1 cellular context compared by ENCODE assay signal in genomic region chr3:136901391-136901790, GRCh38.
TF ChIP-seq lines count a peak whose summit lies in the region.

No MANE protein-coding gene starts in this region.

TF ChIP-seq in GM23338, 12 proteins besides CTCF, POLR2A, EP300 and RAD21 (continued from another document):
- TF ChIP-seq, protein P1, sequence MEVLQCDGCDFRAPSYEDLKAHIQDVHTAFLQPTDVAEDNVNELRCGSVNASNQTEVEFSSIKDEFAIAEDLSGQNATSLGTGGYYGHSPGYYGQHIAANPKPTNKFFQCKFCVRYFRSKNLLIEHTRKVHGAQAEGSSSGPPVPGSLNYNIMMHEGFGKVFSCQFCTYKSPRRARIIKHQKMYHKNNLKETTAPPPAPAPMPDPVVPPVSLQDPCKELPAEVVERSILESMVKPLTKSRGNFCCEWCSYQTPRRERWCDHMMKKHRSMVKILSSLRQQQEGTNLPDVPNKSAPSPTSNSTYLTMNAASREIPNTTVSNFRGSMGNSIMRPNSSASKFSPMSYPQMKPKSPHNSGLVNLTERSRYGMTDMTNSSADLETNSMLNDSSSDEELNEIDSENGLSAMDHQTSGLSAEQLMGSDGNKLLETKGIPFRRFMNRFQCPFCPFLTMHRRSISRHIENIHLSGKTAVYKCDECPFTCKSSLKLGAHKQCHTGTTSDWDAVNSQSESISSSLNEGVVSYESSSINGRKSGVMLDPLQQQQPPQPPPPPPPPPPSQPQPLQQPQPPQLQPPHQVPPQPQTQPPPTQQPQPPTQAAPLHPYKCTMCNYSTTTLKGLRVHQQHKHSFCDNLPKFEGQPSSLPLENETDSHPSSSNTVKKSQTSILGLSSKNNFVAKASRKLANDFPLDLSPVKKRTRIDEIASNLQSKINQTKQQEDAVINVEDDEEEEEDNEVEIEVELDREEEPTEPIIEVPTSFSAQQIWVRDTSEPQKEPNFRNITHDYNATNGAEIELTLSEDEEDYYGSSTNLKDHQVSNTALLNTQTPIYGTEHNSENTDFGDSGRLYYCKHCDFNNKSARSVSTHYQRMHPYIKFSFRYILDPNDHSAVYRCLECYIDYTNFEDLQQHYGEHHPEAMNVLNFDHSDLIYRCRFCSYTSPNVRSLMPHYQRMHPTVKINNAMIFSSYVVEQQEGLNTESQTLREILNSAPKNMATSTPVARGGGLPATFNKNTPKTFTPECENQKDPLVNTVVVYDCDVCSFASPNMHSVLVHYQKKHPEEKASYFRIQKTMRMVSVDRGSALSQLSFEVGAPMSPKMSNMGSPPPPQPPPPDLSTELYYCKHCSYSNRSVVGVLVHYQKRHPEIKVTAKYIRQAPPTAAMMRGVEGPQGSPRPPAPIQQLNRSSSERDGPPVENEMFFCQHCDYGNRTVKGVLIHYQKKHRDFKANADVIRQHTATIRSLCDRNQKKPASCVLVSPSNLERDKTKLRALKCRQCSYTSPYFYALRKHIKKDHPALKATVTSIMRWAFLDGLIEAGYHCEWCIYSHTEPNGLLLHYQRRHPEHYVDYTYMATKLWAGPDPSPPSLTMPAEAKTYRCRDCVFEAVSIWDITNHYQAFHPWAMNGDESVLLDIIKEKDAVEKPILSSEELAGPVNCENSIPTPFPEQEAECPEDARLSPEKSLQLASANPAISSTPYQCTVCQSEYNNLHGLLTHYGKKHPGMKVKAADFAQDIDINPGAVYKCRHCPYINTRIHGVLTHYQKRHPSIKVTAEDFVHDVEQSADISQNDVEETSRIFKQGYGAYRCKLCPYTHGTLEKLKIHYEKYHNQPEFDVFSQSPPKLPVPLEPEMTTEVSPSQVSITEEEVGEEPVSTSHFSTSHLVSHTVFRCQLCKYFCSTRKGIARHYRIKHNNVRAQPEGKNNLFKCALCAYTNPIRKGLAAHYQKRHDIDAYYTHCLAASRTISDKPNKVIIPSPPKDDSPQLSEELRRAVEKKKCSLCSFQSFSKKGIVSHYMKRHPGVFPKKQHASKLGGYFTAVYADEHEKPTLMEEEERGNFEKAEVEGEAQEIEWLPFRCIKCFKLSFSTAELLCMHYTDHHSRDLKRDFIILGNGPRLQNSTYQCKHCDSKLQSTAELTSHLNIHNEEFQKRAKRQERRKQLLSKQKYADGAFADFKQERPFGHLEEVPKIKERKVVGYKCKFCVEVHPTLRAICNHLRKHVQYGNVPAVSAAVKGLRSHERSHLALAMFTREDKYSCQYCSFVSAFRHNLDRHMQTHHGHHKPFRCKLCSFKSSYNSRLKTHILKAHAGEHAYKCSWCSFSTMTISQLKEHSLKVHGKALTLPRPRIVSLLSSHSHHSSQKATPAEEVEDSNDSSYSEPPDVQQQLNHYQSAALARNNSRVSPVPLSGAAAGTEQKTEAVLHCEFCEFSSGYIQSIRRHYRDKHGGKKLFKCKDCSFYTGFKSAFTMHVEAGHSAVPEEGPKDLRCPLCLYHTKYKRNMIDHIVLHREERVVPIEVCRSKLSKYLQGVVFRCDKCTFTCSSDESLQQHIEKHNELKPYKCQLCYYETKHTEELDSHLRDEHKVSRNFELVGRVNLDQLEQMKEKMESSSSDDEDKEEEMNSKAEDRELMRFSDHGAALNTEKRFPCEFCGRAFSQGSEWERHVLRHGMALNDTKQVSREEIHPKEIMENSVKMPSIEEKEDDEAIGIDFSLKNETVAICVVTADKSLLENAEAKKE (CRISPR knock-in tag; IDR thresholded peaks at IDR 0.05) = no peak
- TF ChIP-seq NANOG (IDR thresholded peaks at IDR 0.05; ENCODE audit: borderline replicate concordance) (no peak), ZNF114 (CRISPR knock-in tag; IDR thresholded peaks at IDR 0.05) (no peak), STAT1 (IDR thresholded peaks at IDR 0.05; ENCODE audit: unreplicated experiment) (no peak), ZNF331 (CRISPR knock-in tag; IDR thresholded peaks at IDR 0.05; ENCODE audit: low read depth) (no peak), EZH2phosphoT487 (IDR thresholded peaks at IDR 0.05; ENCODE audit: unreplicated experiment) (no peak), JUNB (IDR thresholded peaks at IDR 0.05; ENCODE audit: unreplicated experiment) (no peak), CREB1 (CRISPR knock-in tag; IDR thresholded peaks at IDR 0.05; ENCODE audit: low read depth) (no peak)
- TF ChIP-seq, protein P2, sequence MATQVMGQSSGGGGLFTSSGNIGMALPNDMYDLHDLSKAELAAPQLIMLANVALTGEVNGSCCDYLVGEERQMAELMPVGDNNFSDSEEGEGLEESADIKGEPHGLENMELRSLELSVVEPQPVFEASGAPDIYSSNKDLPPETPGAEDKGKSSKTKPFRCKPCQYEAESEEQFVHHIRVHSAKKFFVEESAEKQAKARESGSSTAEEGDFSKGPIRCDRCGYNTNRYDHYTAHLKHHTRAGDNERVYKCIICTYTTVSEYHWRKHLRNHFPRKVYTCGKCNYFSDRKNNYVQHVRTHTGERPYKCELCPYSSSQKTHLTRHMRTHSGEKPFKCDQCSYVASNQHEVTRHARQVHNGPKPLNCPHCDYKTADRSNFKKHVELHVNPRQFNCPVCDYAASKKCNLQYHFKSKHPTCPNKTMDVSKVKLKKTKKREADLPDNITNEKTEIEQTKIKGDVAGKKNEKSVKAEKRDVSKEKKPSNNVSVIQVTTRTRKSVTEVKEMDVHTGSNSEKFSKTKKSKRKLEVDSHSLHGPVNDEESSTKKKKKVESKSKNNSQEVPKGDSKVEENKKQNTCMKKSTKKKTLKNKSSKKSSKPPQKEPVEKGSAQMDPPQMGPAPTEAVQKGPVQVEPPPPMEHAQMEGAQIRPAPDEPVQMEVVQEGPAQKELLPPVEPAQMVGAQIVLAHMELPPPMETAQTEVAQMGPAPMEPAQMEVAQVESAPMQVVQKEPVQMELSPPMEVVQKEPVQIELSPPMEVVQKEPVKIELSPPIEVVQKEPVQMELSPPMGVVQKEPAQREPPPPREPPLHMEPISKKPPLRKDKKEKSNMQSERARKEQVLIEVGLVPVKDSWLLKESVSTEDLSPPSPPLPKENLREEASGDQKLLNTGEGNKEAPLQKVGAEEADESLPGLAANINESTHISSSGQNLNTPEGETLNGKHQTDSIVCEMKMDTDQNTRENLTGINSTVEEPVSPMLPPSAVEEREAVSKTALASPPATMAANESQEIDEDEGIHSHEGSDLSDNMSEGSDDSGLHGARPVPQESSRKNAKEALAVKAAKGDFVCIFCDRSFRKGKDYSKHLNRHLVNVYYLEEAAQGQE (IDR thresholded peaks at IDR 0.05; ENCODE audit: unreplicated experiment) = no peak
